ENCODE assay signal across 1 cellular context in the genomic region with DNA sequence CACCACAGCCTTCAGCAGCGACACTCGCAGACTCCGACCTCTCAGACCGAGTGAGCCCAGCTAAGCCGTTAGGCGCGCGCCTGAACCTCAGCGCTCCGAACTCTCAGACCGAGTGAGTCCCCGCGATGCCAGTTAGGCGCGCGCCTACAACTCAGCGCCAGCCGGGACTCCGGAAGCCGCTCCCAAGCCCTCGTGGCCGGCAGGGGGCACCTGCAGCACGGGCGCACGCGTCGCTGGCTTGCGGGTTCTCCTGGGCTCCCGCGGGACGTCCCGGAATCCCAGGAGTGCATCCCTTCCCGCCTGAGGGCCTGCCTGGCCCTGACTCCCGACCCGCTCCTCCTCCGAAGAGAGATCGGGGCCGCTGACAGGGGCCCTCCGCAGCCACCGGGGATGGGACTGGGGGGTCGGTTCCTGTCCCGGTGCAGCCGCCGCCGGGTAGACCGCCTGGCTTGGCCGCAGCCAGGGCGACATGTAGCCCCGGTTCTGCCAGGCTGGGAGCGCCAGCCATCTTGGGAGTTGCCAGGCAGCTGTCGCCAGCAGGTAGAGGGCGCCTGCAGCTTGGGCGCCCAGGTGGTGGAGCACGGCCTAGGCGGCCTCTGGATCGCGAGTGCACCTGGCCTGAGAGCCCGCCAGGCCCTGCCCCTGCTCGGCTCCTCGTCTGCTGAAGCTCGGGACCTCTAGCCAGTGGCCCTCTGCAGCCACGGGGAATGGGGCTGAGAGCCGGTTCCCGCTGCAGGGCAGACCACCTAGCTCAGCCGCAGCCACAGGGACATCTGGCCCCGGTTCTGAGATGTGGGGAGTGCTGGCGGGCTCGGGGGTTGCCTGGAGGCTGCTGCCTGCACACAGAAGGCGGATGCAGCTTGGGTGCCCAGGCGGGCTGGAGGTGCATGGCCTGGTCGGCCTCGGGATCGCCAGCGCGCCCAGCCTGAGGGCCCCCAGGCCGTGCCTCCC.
TF ChIP-seq lines count a peak whose summit lies in the region.

Gene ANKRD18A (minus strand): TSS at position 114 of the 951 bp plus-strand sequence. CDS start 311 bp downstream, outside the sequence.

TF ChIP-seq in HepG2, 621 proteins besides CTCF, POLR2A, EP300 and RAD21 (continued from another document):
- TF ChIP-seq SAFB2 (CRISPR knock-in tag; IDR thresholded peaks at IDR 0.05; ENCODE audit: borderline replicate concordance, low read depth) (0 out of 2 replicates have a peak, but pooled peaks have one; percentile 32), NCOA2 (CRISPR knock-in tag; IDR thresholded peaks at IDR 0.05) (no peak; the same call in 1 of the 2 replicates), PRDM15 (CRISPR knock-in tag; IDR thresholded peaks at IDR 0.05) (peak; percentile 60; the same call in 1 of the 2 replicates), TBX2 (CRISPR knock-in tag; IDR thresholded peaks at IDR 0.05; ENCODE audit: borderline replicate concordance) (peak; percentile 80), RAD51 (IDR thresholded peaks at IDR 0.05; ENCODE audit: borderline replicate concordance) (no peak), ZNF136 (CRISPR knock-in tag; IDR thresholded peaks at IDR 0.05; ENCODE audit: low read depth) (peak; percentile 88; the same call in 1 of the 2 replicates), SMARCC2 (IDR thresholded peaks at IDR 0.05) (no peak), ZNF543 (CRISPR knock-in tag; IDR thresholded peaks at IDR 0.05) (peak; percentile 93), ONECUT2 (CRISPR knock-in tag; IDR thresholded peaks at IDR 0.05) (no peak), MIER2 (CRISPR knock-in tag; IDR thresholded peaks at IDR 0.05) (0 out of 2 replicates have a peak, but pooled peaks have one; percentile 16), KMT2A (CRISPR knock-in tag; IDR thresholded peaks at IDR 0.05) (peak; percentile 50), ATF5 (CRISPR knock-in tag; IDR thresholded peaks at IDR 0.05; ENCODE audit: low read depth) (no peak), ERF (CRISPR knock-in tag; IDR thresholded peaks at IDR 0.05) (no peak), GATAD2A (CRISPR knock-in tag; IDR thresholded peaks at IDR 0.05) (peak; percentile 72), ZMAT5 (CRISPR knock-in tag; IDR thresholded peaks at IDR 0.05; ENCODE audit: borderline replicate concordance, low read depth) (no peak), ZNF225 (CRISPR knock-in tag; IDR thresholded peaks at IDR 0.05) (no peak), TEAD3 (CRISPR knock-in tag; optimal IDR thresholded peaks at IDR 0.05; ENCODE audit: borderline replicate concordance) (peak; percentile 71), STAG1 (CRISPR knock-in tag; IDR thresholded peaks at IDR 0.05) (peak; percentile 62), ZNF569 (CRISPR knock-in tag; IDR thresholded peaks at IDR 0.05; ENCODE audit: borderline replicate concordance) (no peak), ZBTB38 (CRISPR knock-in tag; IDR thresholded peaks at IDR 0.05) (no peak), MED8 (CRISPR knock-in tag; IDR thresholded peaks at IDR 0.05; ENCODE audit: insufficient replicate concordance) (peak; percentile 32), BRD4 (CRISPR knock-in tag; IDR thresholded peaks at IDR 0.05) (0 out of 2 replicates have a peak, but pooled peaks have one; percentile 58), ZNF205 (CRISPR knock-in tag; IDR thresholded peaks at IDR 0.05) (0 out of 2 replicates have a peak, but pooled peaks have one; percentile 43), GMEB2 (CRISPR knock-in tag; IDR thresholded peaks at IDR 0.05; ENCODE audit: low read depth) (no peak), ZNF83 (CRISPR knock-in tag; IDR thresholded peaks at IDR 0.05; ENCODE audit: borderline replicate concordance) (no peak), HBP1 (CRISPR knock-in tag; IDR thresholded peaks at IDR 0.05; ENCODE audit: low read depth) (no peak), ZC3H13 (CRISPR knock-in tag; IDR thresholded peaks at IDR 0.05) (0 out of 2 replicates have a peak, but pooled peaks have one; percentile 76), ZNF512 (CRISPR knock-in tag; IDR thresholded peaks at IDR 0.05) (no peak), ZNF326 (CRISPR knock-in tag; IDR thresholded peaks at IDR 0.05; ENCODE audit: borderline replicate concordance) (no peak), ELF3 (CRISPR knock-in tag; IDR thresholded peaks at IDR 0.05) (peak; percentile 59; the same call in 1 of the 2 replicates), MEF2D (CRISPR knock-in tag; IDR thresholded peaks at IDR 0.05) (no peak; the same call in 1 of the 2 replicates), MTF1 (CRISPR knock-in tag; IDR thresholded peaks at IDR 0.05) (no peak), SMAD3 (CRISPR knock-in tag; IDR thresholded peaks at IDR 0.05) (peak; percentile 51; the same call in 1 of the 2 replicates), ELF1 (CRISPR knock-in tag; IDR thresholded peaks at IDR 0.05) (peak; percentile 85), SP1 (IDR thresholded peaks at IDR 0.05) (no peak), SP1 (CRISPR knock-in tag; IDR thresholded peaks at IDR 0.05) (no peak), FOXP1 (IDR thresholded peaks at IDR 0.05) (no peak), FOXP1 (CRISPR knock-in tag; IDR thresholded peaks at IDR 0.05) (no peak)
- TF ChIP-seq, protein P1, sequence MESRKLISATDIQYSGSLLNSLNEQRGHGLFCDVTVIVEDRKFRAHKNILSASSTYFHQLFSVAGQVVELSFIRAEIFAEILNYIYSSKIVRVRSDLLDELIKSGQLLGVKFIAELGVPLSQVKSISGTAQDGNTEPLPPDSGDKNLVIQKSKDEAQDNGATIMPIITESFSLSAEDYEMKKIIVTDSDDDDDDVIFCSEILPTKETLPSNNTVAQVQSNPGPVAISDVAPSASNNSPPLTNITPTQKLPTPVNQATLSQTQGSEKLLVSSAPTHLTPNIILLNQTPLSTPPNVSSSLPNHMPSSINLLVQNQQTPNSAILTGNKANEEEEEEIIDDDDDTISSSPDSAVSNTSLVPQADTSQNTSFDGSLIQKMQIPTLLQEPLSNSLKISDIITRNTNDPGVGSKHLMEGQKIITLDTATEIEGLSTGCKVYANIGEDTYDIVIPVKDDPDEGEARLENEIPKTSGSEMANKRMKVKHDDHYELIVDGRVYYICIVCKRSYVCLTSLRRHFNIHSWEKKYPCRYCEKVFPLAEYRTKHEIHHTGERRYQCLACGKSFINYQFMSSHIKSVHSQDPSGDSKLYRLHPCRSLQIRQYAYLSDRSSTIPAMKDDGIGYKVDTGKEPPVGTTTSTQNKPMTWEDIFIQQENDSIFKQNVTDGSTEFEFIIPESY (CRISPR knock-in tag; IDR thresholded peaks at IDR 0.05) = peak; percentile 43; the same call in 1 of the 2 replicates
- TF ChIP-seq, protein P2, sequence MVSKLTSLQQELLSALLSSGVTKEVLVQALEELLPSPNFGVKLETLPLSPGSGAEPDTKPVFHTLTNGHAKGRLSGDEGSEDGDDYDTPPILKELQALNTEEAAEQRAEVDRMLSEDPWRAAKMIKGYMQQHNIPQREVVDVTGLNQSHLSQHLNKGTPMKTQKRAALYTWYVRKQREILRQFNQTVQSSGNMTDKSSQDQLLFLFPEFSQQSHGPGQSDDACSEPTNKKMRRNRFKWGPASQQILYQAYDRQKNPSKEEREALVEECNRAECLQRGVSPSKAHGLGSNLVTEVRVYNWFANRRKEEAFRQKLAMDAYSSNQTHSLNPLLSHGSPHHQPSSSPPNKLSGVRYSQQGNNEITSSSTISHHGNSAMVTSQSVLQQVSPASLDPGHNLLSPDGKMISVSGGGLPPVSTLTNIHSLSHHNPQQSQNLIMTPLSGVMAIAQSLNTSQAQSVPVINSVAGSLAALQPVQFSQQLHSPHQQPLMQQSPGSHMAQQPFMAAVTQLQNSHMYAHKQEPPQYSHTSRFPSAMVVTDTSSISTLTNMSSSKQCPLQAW (CRISPR knock-in tag; IDR thresholded peaks at IDR 0.05) = peak; percentile 48; the same call in 1 of the 2 replicates
